ENCODE assay signal across 19 cellular contexts in the genomic region with DNA sequence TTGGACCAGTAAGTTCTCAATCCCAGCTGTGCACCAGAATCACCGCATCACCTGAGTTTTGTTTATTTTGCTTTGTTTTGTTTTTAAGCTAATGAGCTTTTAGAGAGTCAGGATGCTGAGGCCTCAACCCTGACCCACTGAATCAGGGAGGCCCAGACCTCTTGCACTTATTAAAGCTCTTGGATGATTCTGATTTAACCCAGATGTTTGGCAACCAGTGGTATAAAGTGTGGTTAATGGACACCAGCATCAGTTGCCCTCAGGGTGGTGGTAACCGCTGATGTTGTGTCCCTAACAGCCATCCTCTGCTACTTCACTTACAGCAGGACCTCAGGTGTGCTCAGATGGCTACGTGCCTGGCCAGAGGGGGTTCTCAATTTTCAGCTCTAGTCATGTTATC.
"Had no signal": no experiment of that assay in that cellular context is flagged by ENCODE, and none has a peak within 500 bp of the region (broad histone marks: within the 10 kb centered on the region; RNA-seq: fewer than 3 reads in every experiment).

No MANE protein-coding gene starts in this region.

- H3K9ac ChIP-seq: neural progenitor cell had no signal

- DNase-seq: colonic mucosa; dermis blood vessel endothelial cell; glutamatergic neuron; kidney; left colon; left ventricle myocardium superior; midbrain; nucleus accumbens; ovary; stimulated activated CD4-positive, alpha-beta T cell treated with anti-CD3 and anti-CD28 coated beads, Interleukin-2, amount 100 ng/mL, for 48 hours; stimulated activated naive CD4-positive, alpha-beta T cell treated with Interleukin-2 at 50 U/mL for 16 hours; upper lobe of left lung had no signal

- H3K4me1 Mint-ChIP-seq: neural progenitor cell had no signal

- H3K4me3 ChIP-seq: colonic mucosa, gastroesophageal sphincter, lung, neural progenitor cell, ovary, right atrium auricular region, smooth muscle cell, upper lobe of left lung, vagina had no signal

- H3K9me3 ChIP-seq: colonic mucosa, ovary, upper lobe of left lung, vagina had no signal

- H2AFZ ChIP-seq: neural progenitor cell had no signal

- H3K27me3 Mint-ChIP-seq: natural killer cell treated with Interleukin-12 subunit alpha and Interleukin-12 subunit beta and Interleukin-15 and Interleukin-18, amount 100 ng/mL, for 72 hours had no signal

- H3K4me3 Mint-ChIP-seq: natural killer cell treated with Interleukin-12 subunit alpha and Interleukin-12 subunit beta and Interleukin-15 and Interleukin-18, amount 100 ng/mL, for 72 hours; neural progenitor cell had no signal

- H3K36me3 ChIP-seq: colonic mucosa, gastroesophageal sphincter, neural progenitor cell, ovary, right atrium auricular region, upper lobe of left lung, vagina had no signal

- ATAC-seq: gastroesophageal sphincter; natural killer cell treated with Interleukin-12 subunit alpha and Interleukin-12 subunit beta and Interleukin-15 and Interleukin-18, amount 100 ng/mL, for 72 hours had no signal

- H3K4me1 ChIP-seq: colonic mucosa, gastroesophageal sphincter, neural progenitor cell, upper lobe of left lung, vagina had no signal

- H3K27ac Mint-ChIP-seq: neural progenitor cell had no signal

- H3K27me3 ChIP-seq: colonic mucosa, gastroesophageal sphincter, neural progenitor cell, ovary, right atrium auricular region, upper lobe of left lung, vagina had no signal

- H3K4me2 ChIP-seq: neural progenitor cell, smooth muscle cell had no signal

- H3K36me3 Mint-ChIP-seq: natural killer cell treated with Interleukin-12 subunit alpha and Interleukin-12 subunit beta and Interleukin-15 and Interleukin-18, amount 100 ng/mL, for 72 hours; neural progenitor cell had no signal

- H3K27ac ChIP-seq: colonic mucosa, gastroesophageal sphincter, neural progenitor cell, ovary, right atrium auricular region, upper lobe of left lung, vagina had no signal
